Comparison of ENCODE assay signal across 11 cellular contexts in genomic region chr3:46350262-46350565, GRCh38. TPM values are rescaled to one million over a fixed set of nuclear protein-coding genes. Genes with fewer than 3 reads are reported as not detected.
A peak's percentile ranks its signal among the peaks of the same experiment; 100 is the strongest.
DNase-seq lines count a peak whose midpoint lies in the region; ATAC-seq and TF ChIP-seq lines count a peak whose summit lies in the region.
"Had no signal": no experiment of that assay in that cellular context is flagged by ENCODE, and none has a peak within 500 bp of the region (broad histone marks: within the 10 kb centered on the region; RNA-seq: fewer than 3 reads in every experiment).

No MANE protein-coding gene starts in this region.

- no peaks in the 10 kb centered on the region for H4K20me1 ChIP-seq in OCI-LY3 (ENCODE audit: insufficient read depth, low read length)

- H3K4me1 ChIP-seq in OCI-LY3 (ENCODE audit: low read length), result peaks cover 57% of the 10 kb centered on the region
- H3K4me1 ChIP-seq: tibial artery had no signal

- no peak overlapping the region for H2AFZ ChIP-seq in OCI-LY3 (ENCODE audit: low read depth, low read length)

- peak overlapping the region in 3 of 6 donors; percentile 16 to 85 (median 65) for H3K27ac Mint-ChIP-seq in naive B cell

- H3K36me3 Mint-ChIP-seq in naive B cell, result no peaks in the 10 kb centered on the region

- peaks cover 51 to 70% (median 61%) of the 10 kb centered on the region in 3 donors for H3K4me1 Mint-ChIP-seq in naive B cell

- no peak overlapping the region for H3K4me3 ChIP-seq in OCI-LY3 (ENCODE audit: low read length)
- H3K4me3 ChIP-seq: lung, tibial artery had no signal

- peaks cover 0 to 2% (median 0%) of the 10 kb centered on the region in 7 donors for H3K9me3 Mint-ChIP-seq in naive B cell

- no peak for TF ChIP-seq CTCF in OCI-LY3 (IDR thresholded peaks at IDR 0.05; ENCODE audit: low read depth, low read length)

- H3K9ac ChIP-seq in OCI-LY3 (ENCODE audit: low read length), result no peak overlapping the region

- H3K36me3 ChIP-seq in OCI-LY3 (replicated peaks; ENCODE audit: low read depth, low read length), result peaks cover 10% of the 10 kb centered on the region
- H3K36me3 ChIP-seq: tibial artery had no signal

- H3K27me3 ChIP-seq in OCI-LY3 (ENCODE audit: low read depth, low read length), result peaks cover 44% of the 10 kb centered on the region

- H3K9me3 ChIP-seq in OCI-LY3 (ENCODE audit: insufficient read depth, low read length), result peaks cover 23% of the 10 kb centered on the region
- H3K9me3 ChIP-seq: tibial artery had no signal

- ATAC-seq in GM18517 (IDR thresholded peaks at IDR 0.05; ENCODE audit: unreplicated experiment) (peak; percentile 42), GM21515 (IDR thresholded peaks at IDR 0.05; ENCODE audit: unreplicated experiment) (peak; percentile 12), naive B cell (ENCODE audit: low read depth in 2 of 2) (no peak), HG03442 (IDR thresholded peaks at IDR 0.05; ENCODE audit: unreplicated experiment) (no peak)

- H3K27me3 Mint-ChIP-seq in naive B cell, result no peaks in the 10 kb centered on the region

- H3K4me2 ChIP-seq in OCI-LY3 (ENCODE audit: low read length), result peak overlapping the region; percentile 52

- H3K4me3 Mint-ChIP-seq in naive B cell, result peak overlapping the region; percentile 46 to 76 (median 65)

- DNase-seq in naive B cell (no peak), NCI-H446 (lab: John Stamatoyannopoulos, UW) (no peak), HPDE6-E6E7 (ENCODE audit: extremely low spot score) (no peak)
- DNase-seq: activated CD4-positive, CD25-positive, alpha-beta regulatory T cell treated with anti-CD3 and anti-CD28 coated beads, Interleukin-2, amount 50 U/mL, for 72 hours; NCI-H187 treated with DMSO at 0.1 percent for 48 hours; tibial artery had no signal

- no peak overlapping the region for H3K27ac ChIP-seq in OCI-LY3 (ENCODE audit: low read length)
- H3K27ac ChIP-seq: tibial artery had no signal

- no peaks in the 10 kb centered on the region for H3K79me2 ChIP-seq in OCI-LY3 (ENCODE audit: low read length)

RNA-seq across cellular contexts. Expression of gene CCR2, which starts 3.7 kb away (rescaled TPM):
- 1 to 10 TPM in 2 of 6 donors, under 1 TPM in 4; 0.27 to 1.4 (median 0.66) TPM for polyA plus RNA-seq in naive B cell (ENCODE audit: low read depth in 6 of 6)

RNA-seq across cellular contexts. Expression of gene CCR5, which starts 20.5 kb away (rescaled TPM):
- under 1 TPM in 1 of 6 donors, not detected in 5; 0.17 TPM for polyA plus RNA-seq in naive B cell (ENCODE audit: low read depth in 6 of 6)

RNA-seq across cellular contexts. Expression of gene CCRL2, which starts 56.8 kb away (rescaled TPM):
- 1 to 10 TPM in 3 of 6 donors, under 1 TPM in 2, not detected in 1; 0.73 to 1.8 (median 1.2) TPM for polyA plus RNA-seq in naive B cell (ENCODE audit: low read depth in 6 of 6)

Comparison
In these comparisons a context has a peak if more than half of its experiments do, and no peak if none do; other contexts are left out.
1. ATAC-seq: peak in GM18517 (single experiment) and GM21515 (single experiment); none in naive B cell (0 of 2) and HG03442 (single experiment).